ENCODE assay signal across 1 cellular context in genomic region chr2:38374978-38375377, GRCh38.
TF ChIP-seq lines count a peak whose summit lies in the region.

No MANE protein-coding gene starts in this region.

TF ChIP-seq in GM23338, 12 proteins besides CTCF, POLR2A, EP300 and RAD21 (continued from another document):
- TF ChIP-seq, protein P1, sequence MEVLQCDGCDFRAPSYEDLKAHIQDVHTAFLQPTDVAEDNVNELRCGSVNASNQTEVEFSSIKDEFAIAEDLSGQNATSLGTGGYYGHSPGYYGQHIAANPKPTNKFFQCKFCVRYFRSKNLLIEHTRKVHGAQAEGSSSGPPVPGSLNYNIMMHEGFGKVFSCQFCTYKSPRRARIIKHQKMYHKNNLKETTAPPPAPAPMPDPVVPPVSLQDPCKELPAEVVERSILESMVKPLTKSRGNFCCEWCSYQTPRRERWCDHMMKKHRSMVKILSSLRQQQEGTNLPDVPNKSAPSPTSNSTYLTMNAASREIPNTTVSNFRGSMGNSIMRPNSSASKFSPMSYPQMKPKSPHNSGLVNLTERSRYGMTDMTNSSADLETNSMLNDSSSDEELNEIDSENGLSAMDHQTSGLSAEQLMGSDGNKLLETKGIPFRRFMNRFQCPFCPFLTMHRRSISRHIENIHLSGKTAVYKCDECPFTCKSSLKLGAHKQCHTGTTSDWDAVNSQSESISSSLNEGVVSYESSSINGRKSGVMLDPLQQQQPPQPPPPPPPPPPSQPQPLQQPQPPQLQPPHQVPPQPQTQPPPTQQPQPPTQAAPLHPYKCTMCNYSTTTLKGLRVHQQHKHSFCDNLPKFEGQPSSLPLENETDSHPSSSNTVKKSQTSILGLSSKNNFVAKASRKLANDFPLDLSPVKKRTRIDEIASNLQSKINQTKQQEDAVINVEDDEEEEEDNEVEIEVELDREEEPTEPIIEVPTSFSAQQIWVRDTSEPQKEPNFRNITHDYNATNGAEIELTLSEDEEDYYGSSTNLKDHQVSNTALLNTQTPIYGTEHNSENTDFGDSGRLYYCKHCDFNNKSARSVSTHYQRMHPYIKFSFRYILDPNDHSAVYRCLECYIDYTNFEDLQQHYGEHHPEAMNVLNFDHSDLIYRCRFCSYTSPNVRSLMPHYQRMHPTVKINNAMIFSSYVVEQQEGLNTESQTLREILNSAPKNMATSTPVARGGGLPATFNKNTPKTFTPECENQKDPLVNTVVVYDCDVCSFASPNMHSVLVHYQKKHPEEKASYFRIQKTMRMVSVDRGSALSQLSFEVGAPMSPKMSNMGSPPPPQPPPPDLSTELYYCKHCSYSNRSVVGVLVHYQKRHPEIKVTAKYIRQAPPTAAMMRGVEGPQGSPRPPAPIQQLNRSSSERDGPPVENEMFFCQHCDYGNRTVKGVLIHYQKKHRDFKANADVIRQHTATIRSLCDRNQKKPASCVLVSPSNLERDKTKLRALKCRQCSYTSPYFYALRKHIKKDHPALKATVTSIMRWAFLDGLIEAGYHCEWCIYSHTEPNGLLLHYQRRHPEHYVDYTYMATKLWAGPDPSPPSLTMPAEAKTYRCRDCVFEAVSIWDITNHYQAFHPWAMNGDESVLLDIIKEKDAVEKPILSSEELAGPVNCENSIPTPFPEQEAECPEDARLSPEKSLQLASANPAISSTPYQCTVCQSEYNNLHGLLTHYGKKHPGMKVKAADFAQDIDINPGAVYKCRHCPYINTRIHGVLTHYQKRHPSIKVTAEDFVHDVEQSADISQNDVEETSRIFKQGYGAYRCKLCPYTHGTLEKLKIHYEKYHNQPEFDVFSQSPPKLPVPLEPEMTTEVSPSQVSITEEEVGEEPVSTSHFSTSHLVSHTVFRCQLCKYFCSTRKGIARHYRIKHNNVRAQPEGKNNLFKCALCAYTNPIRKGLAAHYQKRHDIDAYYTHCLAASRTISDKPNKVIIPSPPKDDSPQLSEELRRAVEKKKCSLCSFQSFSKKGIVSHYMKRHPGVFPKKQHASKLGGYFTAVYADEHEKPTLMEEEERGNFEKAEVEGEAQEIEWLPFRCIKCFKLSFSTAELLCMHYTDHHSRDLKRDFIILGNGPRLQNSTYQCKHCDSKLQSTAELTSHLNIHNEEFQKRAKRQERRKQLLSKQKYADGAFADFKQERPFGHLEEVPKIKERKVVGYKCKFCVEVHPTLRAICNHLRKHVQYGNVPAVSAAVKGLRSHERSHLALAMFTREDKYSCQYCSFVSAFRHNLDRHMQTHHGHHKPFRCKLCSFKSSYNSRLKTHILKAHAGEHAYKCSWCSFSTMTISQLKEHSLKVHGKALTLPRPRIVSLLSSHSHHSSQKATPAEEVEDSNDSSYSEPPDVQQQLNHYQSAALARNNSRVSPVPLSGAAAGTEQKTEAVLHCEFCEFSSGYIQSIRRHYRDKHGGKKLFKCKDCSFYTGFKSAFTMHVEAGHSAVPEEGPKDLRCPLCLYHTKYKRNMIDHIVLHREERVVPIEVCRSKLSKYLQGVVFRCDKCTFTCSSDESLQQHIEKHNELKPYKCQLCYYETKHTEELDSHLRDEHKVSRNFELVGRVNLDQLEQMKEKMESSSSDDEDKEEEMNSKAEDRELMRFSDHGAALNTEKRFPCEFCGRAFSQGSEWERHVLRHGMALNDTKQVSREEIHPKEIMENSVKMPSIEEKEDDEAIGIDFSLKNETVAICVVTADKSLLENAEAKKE (CRISPR knock-in tag; IDR thresholded peaks at IDR 0.05) = no peak
- TF ChIP-seq EZH2phosphoT487 (IDR thresholded peaks at IDR 0.05; ENCODE audit: unreplicated experiment) = no peak
- TF ChIP-seq ZNF114 (CRISPR knock-in tag; IDR thresholded peaks at IDR 0.05) = no peak
- TF ChIP-seq ZNF331 (CRISPR knock-in tag; IDR thresholded peaks at IDR 0.05; ENCODE audit: low read depth) = no peak
- TF ChIP-seq CREB1 (CRISPR knock-in tag; IDR thresholded peaks at IDR 0.05; ENCODE audit: low read depth) = no peak
